In genomic region chr13:102596147-102597028, GRCh38 we compare ENCODE assay signal across 8 cellular contexts. TPM values are rescaled to one million over a fixed set of nuclear protein-coding genes. Genes with fewer than 3 reads are reported as not detected.
A peak's percentile ranks its signal among the peaks of the same experiment; 100 is the strongest.
DNase-seq lines count a peak whose midpoint lies in the region; ATAC-seq and TF ChIP-seq lines count a peak whose summit lies in the region.

Gene TPP2, plus strand, starts transcription at chr13:102596986. Its CDS starts 53 bp downstream, at chr13:102597039.

- POLR2A ChIA-PET in activated CD4-positive, alpha-beta T cell treated with anti-CD3 and anti-CD28 coated beads for 36 hours (lab: Charles Lee) = interaction anchor here (0.5 to 2.6 kb wide), 10 partner anchors 9 to 249 kb away, joined by 3 to 17 read pairs (median 4); partner anchors contain the start of genes ERCC5 and TEX30

- DNase-seq in Ammon's horn (ENCODE audit: low spot score) = peak; percentile 99
- DNase-seq in GM19238 (ENCODE audit: insufficient read length, low spot score) = peak; percentile 97
- DNase-seq in NCI-H524 (lab: John Stamatoyannopoulos, UW) = peak; percentile 89 to 95
- DNase-seq in activated CD4-positive, alpha-beta T cell treated with anti-CD3 and anti-CD28 coated beads for 36 hours = peak; percentile 99
- peak; percentile 100 for DNase-seq in choroid plexus epithelial cell (ENCODE audit: low read depth)
- peak; percentile 92 for DNase-seq in kidney epithelial cell (ENCODE audit: low read depth)
- peak; percentile 98 to 99 for DNase-seq in stimulated activated CD4-positive, alpha-beta T cell treated with anti-CD3 and anti-CD28 coated beads, Interleukin-15, amount 100 ng/mL, for 48 hours (ENCODE audit: low read depth in 2 of 2)

- intact Hi-C loops in activated CD4-positive, alpha-beta T cell treated with anti-CD3 and anti-CD28 coated beads for 36 hours (cut with DNase I, micrococcal nuclease) = loop anchor here (1.0 to 10.0 kb wide), 7 partner anchors 177 to 1922 kb away; partner anchors contain the start of genes TEX30 (in 2 of the 2), BIVM (in 1 of the 2) and TMTC4 (in 1 of the 2)

- CTCF ChIA-PET in activated CD4-positive, alpha-beta T cell treated with anti-CD3 and anti-CD28 coated beads for 36 hours (lab: Charles Lee) = interaction anchor here (0.7 to 4.8 kb wide), 5 partner anchors 9 to 564 kb away, joined by 3 to 15 read pairs (median 5); no protein-coding TSS in a partner anchor

- ATAC-seq in HG03442 (IDR thresholded peaks at IDR 0.05; ENCODE audit: unreplicated experiment) = peak; percentile 68
- peak; percentile 91 for ATAC-seq in activated CD4-positive, alpha-beta T cell treated with anti-CD3 and anti-CD28 coated beads for 36 hours

- H3K4me3 ChIP-seq in choroid plexus epithelial cell (ENCODE audit: low read depth, low read length) (peak within 1 kb of the TSS; percentile 92), kidney epithelial cell (ENCODE audit: low read depth, low read length) (peak within 1 kb of the TSS; percentile 58)

- H3K4me1 Mint-ChIP-seq in activated CD4-positive, alpha-beta T cell treated with anti-CD3 and anti-CD28 coated beads for 36 hours = peaks cover 58% of the 10 kb centered on the region

- TF ChIP-seq CTCF in choroid plexus epithelial cell (conservative IDR thresholded peaks at IDR 0.05; ENCODE audit: low read depth, low read length) = no peak
- no peak for TF ChIP-seq CTCF in kidney epithelial cell (IDR thresholded peaks at IDR 0.05; ENCODE audit: insufficient read depth, low read length, poor library complexity, severe bottlenecking)

- H3K27ac Mint-ChIP-seq in activated CD4-positive, alpha-beta T cell treated with anti-CD3 and anti-CD28 coated beads for 36 hours = peak within 1 kb of the TSS; percentile 100

- H3K36me3 Mint-ChIP-seq in activated CD4-positive, alpha-beta T cell treated with anti-CD3 and anti-CD28 coated beads for 36 hours (ENCODE audit: low read depth) = peaks cover 21% of the 10 kb centered on the region

- peak within 1 kb of the TSS; percentile 91 for H3K4me3 Mint-ChIP-seq in activated CD4-positive, alpha-beta T cell treated with anti-CD3 and anti-CD28 coated beads for 36 hours

- H3K9me3 Mint-ChIP-seq in activated CD4-positive, alpha-beta T cell treated with anti-CD3 and anti-CD28 coated beads for 36 hours (ENCODE audit: low read depth) = no peaks in the 10 kb centered on the region

- no peaks in the 10 kb centered on the region for H3K27me3 Mint-ChIP-seq in activated CD4-positive, alpha-beta T cell treated with anti-CD3 and anti-CD28 coated beads for 36 hours

- H3K36me3 ChIP-seq in kidney epithelial cell (ENCODE audit: control insufficient read depth, insufficient read depth, low read length) = no peaks in the 10 kb centered on the region

- H3K27me3 ChIP-seq in kidney epithelial cell (ENCODE audit: control insufficient read depth, insufficient read depth, low read length) = no peaks in the 10 kb centered on the region

RNA-seq across cellular contexts. Expression of gene TPP2, which starts in this region (rescaled TPM):
- 10 to 100 TPM; 75.2 to 77.0 TPM for total RNA-seq in activated CD4-positive, alpha-beta T cell treated with anti-CD3 and anti-CD28 coated beads for 36 hours
- total RNA-seq in kidney epithelial cell = 46.8 and 51.4 TPM in 2 replicates

Comparison
In these comparisons a context has a peak if more than half of its experiments do, and no peak if none do; other contexts are left out.
1. Peak in every context shown above with its lines: DNase-seq, ATAC-seq and H3K4me3 ChIP-seq.